ENCODE assay signal across 19 cellular contexts in the genomic region with DNA sequence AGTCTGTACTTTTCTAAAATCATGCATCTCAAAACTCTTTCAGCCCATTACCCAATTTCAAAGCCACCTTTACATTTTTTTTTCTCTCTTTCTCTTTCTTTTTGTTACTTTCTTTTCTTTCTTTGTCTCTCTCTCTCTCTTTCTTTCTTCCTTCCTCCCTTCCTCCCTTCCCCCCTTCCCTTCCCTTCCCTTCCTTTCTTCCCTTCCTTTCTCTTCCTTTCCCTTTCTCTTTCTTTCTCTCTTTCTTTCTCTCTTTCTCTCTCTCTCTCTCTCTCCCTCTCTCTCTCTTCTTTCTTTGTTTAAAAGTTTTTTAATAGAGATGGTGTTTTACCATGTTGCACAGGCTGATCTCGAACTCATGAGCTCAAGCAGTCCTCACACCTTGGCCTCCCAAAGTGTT. TPM values are rescaled to one million over a fixed set of nuclear protein-coding genes. Genes with fewer than 3 reads are reported as not detected.
DNase-seq lines count a peak whose midpoint lies in the region; ATAC-seq, FAIRE-seq and TF ChIP-seq lines count a peak whose summit lies in the region.
"Had no signal": no experiment of that assay in that cellular context is flagged by ENCODE, and none has a peak within 500 bp of the region (broad histone marks: within the 10 kb centered on the region; RNA-seq: fewer than 3 reads in every experiment).

No MANE protein-coding gene starts in this region.

- ATAC-seq in activated naive CD4-positive, alpha-beta T cell treated with anti-CD3 and anti-CD28 coated beads, Interleukin-2, amount 50 U/mL, for 72 hours, result no peak
- no peak for ATAC-seq in K562
- ATAC-seq in naive thymus-derived CD8-positive, alpha-beta T cell, result no peak

- POLR2A ChIA-PET in CD8-positive, alpha-beta memory T cell (lab: Charles Lee), result no interaction called here
- POLR2A ChIA-PET in K562 (lab: Yijun Ruan, JAX) (interaction anchor here (1.5 kb wide), 1 partner anchor 11 kb away, joined by 4 read pairs; no protein-coding TSS in a partner anchor), MCF 10A (lab: Yijun Ruan, JAX) (no interaction called here)
- POLR2A ChIA-PET in naive thymus-derived CD8-positive, alpha-beta T cell (lab: Charles Lee), result no interaction called here

- no peak overlapping the region for H2AFZ ChIP-seq in K562 (ENCODE audit: low read depth, low read length)
- H2AFZ ChIP-seq: GM23248 had no signal

- H3K27ac ChIP-seq in CD8-positive, alpha-beta memory T cell (ENCODE audit: low read depth, low read length), result peak overlapping the region; percentile 21
- H3K27ac ChIP-seq in K562 (ENCODE audit: extremely low read depth, low read depth, low read length), result peak overlapping the region; percentile 81
- H3K27ac ChIP-seq: C4-2B, GM23248 had no signal

- peaks cover 20 to 27% (median 21%) of the 10 kb centered on the region in 3 donors for H3K4me1 Mint-ChIP-seq in CD8-positive, alpha-beta memory T cell
- peaks cover 11 to 30% (median 20%) of the 10 kb centered on the region in 4 donors for H3K4me1 Mint-ChIP-seq in naive thymus-derived CD8-positive, alpha-beta T cell
- peaks cover 14% of the 10 kb centered on the region for H3K4me1 Mint-ChIP-seq in MCF 10A (ENCODE audit: insufficient read depth, unreplicated experiment)

- no peaks in the 10 kb centered on the region for H3K4me1 ChIP-seq in CD8-positive, alpha-beta memory T cell (ENCODE audit: insufficient read depth, low read length)
- peaks cover 19 to 25% of the 10 kb centered on the region in 2 experiments; a peak in 4 of 5 replicates for H3K4me1 ChIP-seq in K562 (replicated peaks in 1 of 2; ENCODE audit: control insufficient read depth in 2 of 2, insufficient read depth in 2 of 2, low read length in 2 of 2)

- TF ChIP-seq POLR2A in K562 (conservative IDR thresholded peaks at IDR 0.05), result no peak

- 91% methylated on average over 1 of the region's 1 CpG for WGBS in K562 (ENCODE audit: insufficient coverage, low coverage, missing lambda C conversion rate)

- H3K4me3 Mint-ChIP-seq in CD8-positive, alpha-beta memory T cell, result no peak overlapping the region
- H3K4me3 Mint-ChIP-seq in naive thymus-derived CD8-positive, alpha-beta T cell, result no peak overlapping the region
- H3K4me3 Mint-ChIP-seq in MCF 10A (ENCODE audit: unreplicated experiment), result no peak overlapping the region
- H3K4me3 Mint-ChIP-seq: CD4-positive, alpha-beta memory T cell had no signal

- H3K4me3 ChIP-seq in CD8-positive, alpha-beta memory T cell (ENCODE audit: low read length), result no peak overlapping the region
- no peak overlapping the region for H3K4me3 ChIP-seq in K562
- H3K4me3 ChIP-seq: GM23248, HAP-1 had no signal

- H3K9me3 Mint-ChIP-seq in activated naive CD4-positive, alpha-beta T cell treated with anti-CD3 and anti-CD28 coated beads, Interleukin-2, amount 50 U/mL, for 72 hours, result peaks cover 4 to 19% of the 10 kb centered on the region in 2 donors
- peaks cover 0 to 5% (median 3%) of the 10 kb centered on the region in 5 donors for H3K9me3 Mint-ChIP-seq in CD8-positive, alpha-beta memory T cell
- peaks cover 3 to 20% (median 9%) of the 10 kb centered on the region in 9 donors for H3K9me3 Mint-ChIP-seq in naive thymus-derived CD8-positive, alpha-beta T cell
- H3K9me3 Mint-ChIP-seq in MCF 10A (ENCODE audit: unreplicated experiment), result no peaks in the 10 kb centered on the region

- H3K27ac Mint-ChIP-seq in activated naive CD4-positive, alpha-beta T cell treated with anti-CD3 and anti-CD28 coated beads, Interleukin-2, amount 50 U/mL, for 72 hours, result peak overlapping the region; percentile 12 to 21
- H3K27ac Mint-ChIP-seq in CD8-positive, alpha-beta memory T cell, result peak overlapping the region in 2 of 8 donors; percentile 69 to 87
- H3K27ac Mint-ChIP-seq in naive thymus-derived CD8-positive, alpha-beta T cell, result peak overlapping the region in 7 of 10 donors; percentile 2 to 67 (median 23)
- H3K27ac Mint-ChIP-seq in MCF 10A (ENCODE audit: low read depth, unreplicated experiment), result no peak overlapping the region

- no peak overlapping the region for H3K4me2 ChIP-seq in K562 (ENCODE audit: insufficient read depth, low read length)

- no peaks in the 10 kb centered on the region for H3K9me1 ChIP-seq in K562 (ENCODE audit: control insufficient read depth, insufficient read depth, low read length)

- CTCF ChIA-PET in CD8-positive, alpha-beta memory T cell (lab: Charles Lee), result no interaction called here
- CTCF ChIA-PET in K562 (lab: Yijun Ruan, JAX; ENCODE audit: low intra/inter-chr PET ratio) (no interaction called here), MCF 10A (lab: Yijun Ruan, JAX) (interaction anchor here (0.7 kb wide), 1 partner anchor 228 kb away, joined by 4 read pairs; no protein-coding TSS in a partner anchor)

- peaks cover 14 to 50% of the 10 kb centered on the region in 2 donors for H3K36me3 Mint-ChIP-seq in activated naive CD4-positive, alpha-beta T cell treated with anti-CD3 and anti-CD28 coated beads, Interleukin-2, amount 50 U/mL, for 72 hours
- peaks cover 29 to 35% (median 30%) of the 10 kb centered on the region in 3 donors for H3K36me3 Mint-ChIP-seq in CD8-positive, alpha-beta memory T cell
- peaks cover 12 to 40% (median 25%) of the 10 kb centered on the region in 3 donors for H3K36me3 Mint-ChIP-seq in naive thymus-derived CD8-positive, alpha-beta T cell
- peaks cover 37% of the 10 kb centered on the region for H3K36me3 Mint-ChIP-seq in MCF 10A (ENCODE audit: insufficient read depth, unreplicated experiment)

- H3K79me2 ChIP-seq in K562 (ENCODE audit: control insufficient read depth, insufficient read depth, low read length), result peaks cover 83% of the 10 kb centered on the region

- FAIRE-seq in K562 (lab: Jason Lieb, UNC), result no peak
- FAIRE-seq: A204.1, D721Med, G401.6, GM12891, GM18507 had no signal

- no peaks in the 10 kb centered on the region for H4K20me1 ChIP-seq in K562 (replicated peaks; ENCODE audit: control insufficient read depth, insufficient read depth, low read length)

- H3K27me3 ChIP-seq in CD8-positive, alpha-beta memory T cell (ENCODE audit: insufficient read depth, low read length, poor library complexity, severe bottlenecking), result no peaks in the 10 kb centered on the region
- no peaks in the 10 kb centered on the region; a peak in 1 of 5 replicates for H3K27me3 ChIP-seq in K562 (ENCODE audit: control insufficient read depth in 2 of 2, insufficient read depth in 2 of 2, low read length in 2 of 2)

- no peak for TF ChIP-seq EP300 in K562 (IDR thresholded peaks at IDR 0.05; ENCODE audit: low read length)

- no peak for DNase-seq in activated naive CD4-positive, alpha-beta T cell treated with anti-CD3 and anti-CD28 coated beads, Interleukin-2, amount 50 U/mL, for 72 hours (ENCODE audit: low spot score in 2 of 2)
- DNase-seq in activated naive CD4-positive, alpha-beta T cell treated with Interleukin-2 at 50 U/mL for 16 hours, result no peak
- DNase-seq in CD8-positive, alpha-beta memory T cell, result no peak
- no peak for DNase-seq in K562 (ENCODE audit: extremely low read depth in 1 of 4, low spot score in 3 of 4)
- DNase-seq in naive thymus-derived CD8-positive, alpha-beta T cell, result no peak
- DNase-seq in cerebellum (ENCODE audit: low spot score), result no peak
- no peak for DNase-seq in NCI-H748 treated with DMSO at 0.1 percent for 48 hours (lab: John Stamatoyannopoulos, UW)
- DNase-seq in MCF 10A (ENCODE audit: unreplicated experiment), result no peak
- DNase-seq: ACHN; CD4-positive, alpha-beta memory T cell; COR-L47; GM23248 had no signal

- H3K36me3 ChIP-seq in CD8-positive, alpha-beta memory T cell (ENCODE audit: insufficient read depth, low read length), result no peaks in the 10 kb centered on the region
- peaks cover 37% of the 10 kb centered on the region for H3K36me3 ChIP-seq in K562 (ENCODE audit: control insufficient read depth, insufficient read depth, low read length)

- H3K27me3 Mint-ChIP-seq in CD8-positive, alpha-beta memory T cell, result no peaks in the 10 kb centered on the region
- no peaks in the 10 kb centered on the region for H3K27me3 Mint-ChIP-seq in naive thymus-derived CD8-positive, alpha-beta T cell
- no peaks in the 10 kb centered on the region for H3K27me3 Mint-ChIP-seq in MCF 10A (ENCODE audit: insufficient read depth, unreplicated experiment)
- H3K27me3 Mint-ChIP-seq: CD4-positive, alpha-beta memory T cell had no signal

- intact Hi-C loops in K562 (cut with micrococcal nuclease), result no loop called here
- intact Hi-C loops in MCF 10A (cut with micrococcal nuclease), result no loop called here

- TF ChIP-seq RAD21 in K562 (CRISPR knock-in tag; conservative IDR thresholded peaks at IDR 0.05 in 1 of 2, IDR thresholded peaks at IDR 0.05 in 1 of 2), result no peak

- H3K9me3 ChIP-seq in CD8-positive, alpha-beta memory T cell (ENCODE audit: low read length), result no peaks in the 10 kb centered on the region
- peaks cover 12% of the 10 kb centered on the region for H3K9me3 ChIP-seq in K562 (replicated peaks; ENCODE audit: control insufficient read depth, insufficient read depth, low read depth, low read length)

- TF ChIP-seq CTCF in K562 (IDR thresholded peaks at IDR 0.05 in 2 of 3, conservative IDR thresholded peaks at IDR 0.05 in 1 of 3; ENCODE audit: insufficient read depth in 2 of 3, low read depth in 1 of 3, low read length in 3 of 3) (no peak), MCF 10A (IDR thresholded peaks at IDR 0.05; ENCODE audit: unreplicated experiment) (no peak)

- BruUV-seq in K562 (replicated peaks; lab: Mats Ljungman, UMichigan), result no TSS peak
- no TSS peak for BruUV-seq in MCF 10A (replicated peaks; lab: Mats Ljungman, UMichigan)

- peak overlapping the region in 1 of 2 experiments; percentile 58; a peak in 1 of 4 replicates for H3K9ac ChIP-seq in K562 (ENCODE audit: insufficient read depth in 1 of 2, low read depth in 2 of 2, low read length in 2 of 2)
- H3K9ac ChIP-seq: GM23248 had no signal

- in situ Hi-C loops in K562 (cut with MboI), result no loop called here

RNA-seq across cellular contexts. Expression of a gene that starts 11.5 kb away (rescaled TPM):
- 10 to 100 TPM; 16.5 to 38.0 TPM for total RNA-seq in activated naive CD4-positive, alpha-beta T cell treated with anti-CD3 and anti-CD28 coated beads, Interleukin-2, amount 50 U/mL, for 72 hours
- total RNA-seq in CD8-positive, alpha-beta memory T cell, result 10 to 100 TPM; 25.5 to 30.9 TPM
- 26.2 TPM for polyA plus RNA-seq in CD8-positive, alpha-beta memory T cell
- 45.4 and 172 TPM in 2 replicates for total RNA-seq in K562 (2011; cell fraction: chromatin; rRNA removed; ENCODE audit: low replicate concordance)
- total RNA-seq in K562 (2011; cell fraction: nucleolus; rRNA removed), result 21.7 and 37.4 TPM in 2 replicates
- total RNA-seq in K562 (2011; cell fraction: nucleoplasm; rRNA removed), result 46.6 and 51.5 TPM in 2 replicates
- total RNA-seq in K562 (2014; rRNA removed) (42.5 and 43.7 TPM in 2 replicates), K562 (2014; rRNA removed; fragmentation: Illumina TruSeq; extraction: Trizol) (72.0 and 86.8 TPM in 2 replicates), K562 (2015; rRNA removed; fragmentation: Illumina TruSeq; extraction: Trizol) (61.3 and 63.3 TPM in 2 replicates), K562 (2021) (77.2 and 85.0 TPM in 2 replicates), cerebellum (73.1 TPM), MCF 10A (2022) (62.0 and 70.1 TPM in 2 replicates)
- polyA plus RNA-seq in K562 (2011; rRNA removed) (58.4 and 68.0 TPM in 2 replicates), K562 (2014; fragmentation: Illumina TruSeq; extraction: Trizol) (57.0 and 68.7 TPM in 2 replicates), K562 (2014; fragmentation: Nextera tagmentation; extraction: Ambion mirVana) (10 to 100 TPM; 15.2 to 19.1 TPM), K562 (2014; rRNA removed) (35.7 and 45.0 TPM in 2 replicates)
- polyA plus RNA-seq in K562 (2011; cell fraction: cytosol; rRNA removed), result 14.8 and 31.2 TPM in 2 replicates
- 25.3 and 39.9 TPM in 2 replicates for polyA plus RNA-seq in K562 (2011; cell fraction: nucleus; rRNA removed)
- polyA plus RNA-seq in K562 (2012), result 33.8 and 41.6 TPM in 2 replicates
- polyA minus RNA-seq in K562 (2011; rRNA and poly(A)+ RNA removed), result 142 and 182 TPM in 2 replicates
- polyA minus RNA-seq in K562 (2011; cell fraction: cytosol; rRNA and poly(A)+ RNA removed), result 48.1 and 61.0 TPM in 2 replicates
- 29.5 and 68.4 TPM in 2 replicates for polyA minus RNA-seq in K562 (2011; cell fraction: nucleus; rRNA and poly(A)+ RNA removed)
- 10 to 100 TPM; 44.6 to 45.1 TPM for total RNA-seq in naive thymus-derived CD8-positive, alpha-beta T cell
- 10 to 100 TPM; 25.1 to 31.7 (median 28.4) TPM for polyA plus RNA-seq in naive thymus-derived CD8-positive, alpha-beta T cell
